In genomic region chr2:234308814-234309195, GRCh38 we compare ENCODE assay signal across 1 cellular context.
A peak's percentile ranks its signal among the peaks of the same experiment; 100 is the strongest.
TF ChIP-seq lines count a peak whose summit lies in the region.

No MANE protein-coding gene starts in this region.

TF ChIP-seq in GM12878, 131 proteins besides CTCF, POLR2A, EP300 and RAD21 (continued from another document and continues in another):
- TF ChIP-seq ZNF592 (IDR thresholded peaks at IDR 0.05) (no peak), KLF5 (IDR thresholded peaks at IDR 0.05; ENCODE audit: partially characterized antibody) (no peak), ETV6 (conservative IDR thresholded peaks at IDR 0.05 in 1 of 2, IDR thresholded peaks at IDR 0.05 in 1 of 2; ENCODE audit: borderline replicate concordance in 1 of 2, low read depth in 1 of 2) (no peak), E4F1 (IDR thresholded peaks at IDR 0.05; ENCODE audit: borderline replicate concordance, partially characterized antibody) (no peak), SUZ12 (IDR thresholded peaks at IDR 0.05; ENCODE audit: unreplicated experiment) (no peak), ZNF24 (IDR thresholded peaks at IDR 0.05) (0 out of 2 replicates have a peak, but pooled peaks have one; percentile 32), IRF3 (IDR thresholded peaks at IDR 0.05) (no peak), RCOR1 (conservative IDR thresholded peaks at IDR 0.05; ENCODE audit: low read depth, low read length) (no peak), SMAD5 (IDR thresholded peaks at IDR 0.05; ENCODE audit: low read depth) (no peak), NFXL1 (IDR thresholded peaks at IDR 0.05; ENCODE audit: borderline replicate concordance) (no peak), CBX5 (IDR thresholded peaks at IDR 0.05; ENCODE audit: low read depth) (no peak), TCF3 (IDR thresholded peaks at IDR 0.05; ENCODE audit: borderline replicate concordance, insufficient read depth, low read depth, low read length) (peak; percentile 63; the same call in 1 of the 2 replicates), PAX5 (IDR thresholded peaks at IDR 0.05; ENCODE audit: borderline replicate concordance, low read depth, low read length) (peak; percentile 83), BCLAF1 (IDR thresholded peaks at IDR 0.05) (no peak), IKZF1 (conservative IDR thresholded peaks at IDR 0.05) (peak; percentile 67), BACH1 (IDR thresholded peaks at IDR 0.05; ENCODE audit: borderline replicate concordance) (no peak), CEBPB (IDR thresholded peaks at IDR 0.05; ENCODE audit: borderline replicate concordance in 1 of 2, low read depth in 2 of 2, low read length in 2 of 2) (no peak), IRF5 (IDR thresholded peaks at IDR 0.05; ENCODE audit: borderline replicate concordance) (no peak), HSF1 (IDR thresholded peaks at IDR 0.05; ENCODE audit: low read depth, low read length) (no peak), ZBTB40 (IDR thresholded peaks at IDR 0.05; ENCODE audit: borderline replicate concordance) (no peak), BMI1 (IDR thresholded peaks at IDR 0.05; ENCODE audit: borderline replicate concordance) (no peak), RELB (IDR thresholded peaks at IDR 0.05; ENCODE audit: low read depth) (0 out of 2 replicates have a peak, but pooled peaks have one; percentile 36), E2F4 (IDR thresholded peaks at IDR 0.05; ENCODE audit: low read depth, low read length) (no peak), RFX5 (IDR thresholded peaks at IDR 0.05; ENCODE audit: low read depth, low read length) (no peak), TBL1XR1 (IDR thresholded peaks at IDR 0.05; ENCODE audit: low read depth, low read length) (peak; percentile 10; the same call in 1 of the 2 replicates), ESRRA (IDR thresholded peaks at IDR 0.05; ENCODE audit: low read length) (no peak), ZNF622 (IDR thresholded peaks at IDR 0.05) (no peak), RUNX3 (IDR thresholded peaks at IDR 0.05; ENCODE audit: low read length) (peak; percentile 28), IRF4 (IDR thresholded peaks at IDR 0.05; ENCODE audit: low read depth, low read length) (no peak), RBBP5 (conservative IDR thresholded peaks at IDR 0.05) (no peak), CHD4 (IDR thresholded peaks at IDR 0.05) (no peak)
